In the genomic region with DNA sequence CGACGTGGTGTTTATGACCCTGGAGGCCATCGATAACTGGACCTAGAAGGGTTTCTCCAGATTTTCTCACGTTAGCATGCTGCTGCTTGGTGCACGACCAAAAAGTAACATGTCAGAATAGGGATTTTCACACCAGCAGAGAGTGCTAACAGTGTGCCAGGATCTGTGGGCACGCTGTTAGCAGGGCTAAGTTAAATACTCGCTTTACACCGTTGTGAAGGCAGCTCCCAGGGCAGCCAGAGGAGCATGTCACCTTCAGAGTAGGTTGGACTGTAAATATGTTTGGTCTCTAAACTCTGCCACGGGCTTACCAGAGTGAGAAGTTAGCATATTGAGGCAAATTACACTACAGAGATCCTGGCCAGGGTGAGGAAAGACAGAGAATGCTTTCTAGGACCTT, we compare ENCODE assay signal across 18 cellular contexts.
"Had no signal": no experiment of that assay in that cellular context is flagged by ENCODE, and none has a peak within 500 bp of the region (broad histone marks: within the 10 kb centered on the region; RNA-seq: fewer than 3 reads in every experiment).

No MANE protein-coding gene starts in this region.

- H3K27me3 Mint-ChIP-seq: activated CD8-positive, alpha-beta memory T cell treated with anti-CD3 and anti-CD28 coated beads, Interleukin-2, amount 10 ng/mL, durations not matched to agents 7 days and 5 days; naive B cell; stimulated activated naive CD8-positive, alpha-beta T cell treated with anti-CD3 and anti-CD28 coated beads, Interleukin-15, Interleukin-2, amounts not matched to agents 100 ng/mL and 50 ng/mL, for 24 hours had no signal

- H3K4me1 Mint-ChIP-seq: naive B cell had no signal

- ATAC-seq: activated CD8-positive, alpha-beta memory T cell treated with anti-CD3 and anti-CD28 coated beads, Interleukin-2, amount 10 ng/mL, durations not matched to agents 7 days and 5 days; esophagus mucosa; sciatic nerve; upper lobe of right lung had no signal

- DNase-seq: activated CD4-positive, alpha-beta T cell treated with anti-CD3 and anti-CD28 coated beads for 1 hour; activated CD8-positive, alpha-beta memory T cell treated with anti-CD3 and anti-CD28 coated beads, Interleukin-2, amount 10 ng/mL, durations not matched to agents 7 days and 5 days; activated effector memory CD4-positive, alpha-beta T cell treated with anti-CD3 and anti-CD28 coated beads, Interleukin-2, amount 50 U/mL, for 16 hours; activated T-cell treated with anti-CD3 and anti-CD28 coated beads, Interleukin-2, amount 50 U/mL, for 4 hours; dorsolateral prefrontal cortex; foreskin melanocyte; left lung; midbrain; naive B cell; upper lobe of right lung had no signal

- H3K4me3 ChIP-seq: breast epithelium, dorsolateral prefrontal cortex, left lung, prostate gland, upper lobe of right lung had no signal

- H3K4me3 Mint-ChIP-seq: activated CD8-positive, alpha-beta memory T cell treated with anti-CD3 and anti-CD28 coated beads, Interleukin-2, amount 10 ng/mL, durations not matched to agents 7 days and 5 days; activated T-cell treated with anti-CD3 and anti-CD28 coated beads, Interleukin-2, amount 50 U/mL, for 4 hours; stimulated activated naive CD8-positive, alpha-beta T cell treated with anti-CD3 and anti-CD28 coated beads, Interleukin-15, Interleukin-2, amounts not matched to agents 100 ng/mL and 50 ng/mL, for 24 hours had no signal

- H3K27ac Mint-ChIP-seq: activated CD8-positive, alpha-beta memory T cell treated with anti-CD3 and anti-CD28 coated beads, Interleukin-2, amount 10 ng/mL, durations not matched to agents 7 days and 5 days; activated naive CD4-positive, alpha-beta T cell treated with anti-CD3 and anti-CD28 coated beads, Interleukin-2, amount 50 U/mL, for 72 hours; stimulated activated naive CD8-positive, alpha-beta T cell treated with anti-CD3 and anti-CD28 coated beads, Interleukin-15, Interleukin-2, amounts not matched to agents 100 ng/mL and 50 ng/mL, for 24 hours had no signal

- FAIRE-seq: endometrium, keratinocyte had no signal

- H3K27me3 ChIP-seq: breast epithelium, dorsolateral prefrontal cortex, left lung, upper lobe of right lung had no signal

- H3K9me3 ChIP-seq: breast epithelium, prostate gland, upper lobe of right lung had no signal

- H3K9me3 Mint-ChIP-seq: activated T-cell treated with anti-CD3 and anti-CD28 coated beads, Interleukin-2, amount 50 U/mL, for 4 hours; stimulated activated naive CD8-positive, alpha-beta T cell treated with anti-CD3 and anti-CD28 coated beads, Interleukin-15, Interleukin-2, amounts not matched to agents 100 ng/mL and 50 ng/mL, for 24 hours had no signal

- H3K36me3 Mint-ChIP-seq: activated CD8-positive, alpha-beta memory T cell treated with anti-CD3 and anti-CD28 coated beads, Interleukin-2, amount 10 ng/mL, durations not matched to agents 7 days and 5 days had no signal

- H3K4me1 ChIP-seq: breast epithelium, prostate gland had no signal

- H3K36me3 ChIP-seq: breast epithelium, left lung, prostate gland, upper lobe of right lung had no signal

- H3K27ac ChIP-seq: breast epithelium, prostate gland, upper lobe of right lung had no signal
